In genomic region chr4:68271851-68272756, GRCh38 we compare ENCODE assay signal across 8 cellular contexts. TPM values are rescaled to one million over a fixed set of nuclear protein-coding genes. Genes with fewer than 3 reads are reported as not detected.
DNase-seq lines count a peak whose midpoint lies in the region; ATAC-seq and TF ChIP-seq lines count a peak whose summit lies in the region.

No MANE protein-coding gene starts in this region.

- H3K4me3 Mint-ChIP-seq in naive thymus-derived CD8-positive, alpha-beta T cell, result peak overlapping the region in 8 of 10 donors; percentile 12 to 55 (median 42)

- peaks cover 0 to 6% (median 0%) of the 10 kb centered on the region in 4 donors for H3K4me1 Mint-ChIP-seq in naive thymus-derived CD8-positive, alpha-beta T cell

- no peaks in the 10 kb centered on the region for H3K36me3 Mint-ChIP-seq in naive thymus-derived CD8-positive, alpha-beta T cell

- DNase-seq in cardiac muscle cell (ENCODE audit: low read depth in 1 of 2, low spot score in 1 of 2), result peak; percentile 35 to 76
- DNase-seq in cardiac septum (ENCODE audit: low spot score), result no peak
- peak; percentile 41 for DNase-seq in HPDE6-E6E7 (ENCODE audit: extremely low spot score)
- DNase-seq in SKM-1 (lab: John Stamatoyannopoulos, UW; ENCODE audit: unreplicated experiment), result peak; percentile 62
- DNase-seq in naive thymus-derived CD8-positive, alpha-beta T cell, result peak in 3 of 10 donors; percentile 48 to 58 (median 54)
- DNase-seq in occipital lobe (lab: John Stamatoyannopoulos, UW), result no peak

- no peak overlapping the region for H3K27ac ChIP-seq in cardiac muscle cell

- intact Hi-C loops in cardiac septum (cut with DNase I), result loop anchor here (2.0 kb wide), 1 partner anchor 105 kb away; no protein-coding TSS in a partner anchor

- ATAC-seq in GM21447 (IDR thresholded peaks at IDR 0.05; ENCODE audit: unreplicated experiment) (peak; percentile 57), esophagus mucosa (peak; percentile 77)
- peak; percentile 44 to 59 for ATAC-seq in naive thymus-derived CD8-positive, alpha-beta T cell

- H3K9me3 ChIP-seq in cardiac muscle cell (ENCODE audit: low read depth), result no peaks in the 10 kb centered on the region

- peaks cover 3 to 19% (median 13%) of the 10 kb centered on the region in 5 donors for H3K27me3 Mint-ChIP-seq in naive thymus-derived CD8-positive, alpha-beta T cell

- peak overlapping the region; percentile 8 for H3K4me3 ChIP-seq in cardiac muscle cell

- H3K27ac Mint-ChIP-seq in naive thymus-derived CD8-positive, alpha-beta T cell, result no peak overlapping the region

- peak; percentile 71 for TF ChIP-seq CTCF in cardiac muscle cell (IDR thresholded peaks at IDR 0.05; ENCODE audit: low read depth, low read length)

- H3K36me3 ChIP-seq in cardiac muscle cell, result no peaks in the 10 kb centered on the region

- POLR2A ChIA-PET in naive thymus-derived CD8-positive, alpha-beta T cell (lab: Charles Lee), result no interaction called here

- no peaks in the 10 kb centered on the region for H3K9me3 Mint-ChIP-seq in naive thymus-derived CD8-positive, alpha-beta T cell

- no peaks in the 10 kb centered on the region for H3K4me1 ChIP-seq in cardiac muscle cell (ENCODE audit: low read depth)

- H3K27me3 ChIP-seq in cardiac muscle cell, result no peaks in the 10 kb centered on the region

RNA-seq across cellular contexts. Expression of gene TMPRSS11B, which starts 26.6 kb away (rescaled TPM):
- total RNA-seq in cardiac muscle cell (not detected in 2 replicates), cardiac septum (not detected), esophagus mucosa (36.9 TPM), occipital lobe (0.78 TPM)
- not detected in 2 replicates for polyA plus RNA-seq in cardiac muscle cell
- not detected for total RNA-seq in naive thymus-derived CD8-positive, alpha-beta T cell
- polyA plus RNA-seq in naive thymus-derived CD8-positive, alpha-beta T cell, result not detected

Comparison
In these comparisons a context has a peak if more than half of its experiments do, and no peak if none do; other contexts are left out.
1. DNase-seq: peak in cardiac muscle cell (2 of 2), HPDE6-E6E7 (single experiment) and SKM-1 (single experiment); none in cardiac septum (single experiment) and occipital lobe (single experiment).
2. RNA of gene TMPRSS11B, which starts 26.6 kb away (total RNA-seq): 36.9 TPM in esophagus mucosa (single experiment); 0.78 TPM in occipital lobe (single experiment), not detected in cardiac septum (single experiment), not detected in cardiac muscle cell and not detected in naive thymus-derived CD8-positive, alpha-beta T cell; every median in the first group is over 10 times any median in the second.
3. Peak in every context shown above with its lines, with median percentiles within 50 percentile points of each other: ATAC-seq.